Comparison of ENCODE assay signal across 8 cellular contexts in genomic region chr6:36028088-36028886, GRCh38. TPM values are rescaled to one million over a fixed set of nuclear protein-coding genes. Genes with fewer than 3 reads are reported as not detected.
A peak's percentile ranks its signal among the peaks of the same experiment; 100 is the strongest.
DNase-seq lines count a peak whose midpoint lies in the region; ATAC-seq, FAIRE-seq and TF ChIP-seq lines count a peak whose summit lies in the region.

No MANE protein-coding gene starts in this region.

- peak overlapping the region; percentile 99 for H3K4me3 ChIP-seq in BLaER1
- peak overlapping the region; percentile 98 for H3K4me3 ChIP-seq in bronchial epithelial cell (ENCODE audit: low read depth, low read length)
- peak overlapping the region; percentile 89 for H3K4me3 ChIP-seq in kidney epithelial cell (ENCODE audit: low read depth, low read length)

- peaks cover 44% of the 10 kb centered on the region for H4K20me1 ChIP-seq in BLaER1

- H3K4me2 ChIP-seq in BLaER1: peak overlapping the region; percentile 83

- peak; percentile 33 for DNase-seq in T-helper 9 cell
- DNase-seq in bronchial epithelial cell (ENCODE audit: low read depth): peak; percentile 31
- DNase-seq in kidney epithelial cell (ENCODE audit: low read depth): no peak
- peak; percentile 52 for DNase-seq in stimulated activated CD4-positive, alpha-beta T cell treated with anti-CD3 and anti-CD28 coated beads, Interleukin-15, amount 100 ng/mL, for 24 hours
- DNase-seq in OCI-M2 (lab: John Stamatoyannopoulos, UW; ENCODE audit: unreplicated experiment): no peak

- H3K27me3 ChIP-seq in BLaER1 (peaks cover 32% of the 10 kb centered on the region), bronchial epithelial cell (ENCODE audit: control insufficient read depth, insufficient read depth, low read length) (no peaks in the 10 kb centered on the region), kidney epithelial cell (ENCODE audit: control insufficient read depth, insufficient read depth, low read length) (no peaks in the 10 kb centered on the region)

- TF ChIP-seq CTCF in bronchial epithelial cell (IDR thresholded peaks at IDR 0.05; ENCODE audit: insufficient read depth, low read length, severe bottlenecking): no peak
- TF ChIP-seq CTCF in kidney epithelial cell (IDR thresholded peaks at IDR 0.05; ENCODE audit: insufficient read depth, low read length, poor library complexity, severe bottlenecking): no peak

- H3K9me3 ChIP-seq in BLaER1: no peaks in the 10 kb centered on the region

- H3K4me1 ChIP-seq in BLaER1: peaks cover 47% of the 10 kb centered on the region

- no peak for FAIRE-seq in bronchial epithelial cell (lab: Jason Lieb, UNC)

- H3K36me3 ChIP-seq in BLaER1 (peaks cover 2% of the 10 kb centered on the region; the same call in 1 of the 2 replicates), bronchial epithelial cell (ENCODE audit: control insufficient read depth, insufficient read depth, low read length) (no peaks in the 10 kb centered on the region), kidney epithelial cell (ENCODE audit: control insufficient read depth, insufficient read depth, low read length) (no peaks in the 10 kb centered on the region)

- peak overlapping the region; percentile 99 for H3K9ac ChIP-seq in BLaER1

- ATAC-seq in GM19395 (IDR thresholded peaks at IDR 0.05; ENCODE audit: unreplicated experiment) (peak; percentile 26), HG03460 (IDR thresholded peaks at IDR 0.05; ENCODE audit: unreplicated experiment) (peak; percentile 29)

- H3K27ac ChIP-seq in BLaER1: peak overlapping the region; percentile 97

RNA-seq across cellular contexts. Expression of gene MAPK14, which starts 0.7 kb away (rescaled TPM):
- total RNA-seq in bronchial epithelial cell (38.4 and 44.7 TPM in 2 replicates), kidney epithelial cell (33.3 and 35.9 TPM in 2 replicates)

RNA-seq across cellular contexts. Expression of gene SLC26A8, which starts 3.8 kb away (rescaled TPM):
- total RNA-seq in bronchial epithelial cell: not detected in 2 replicates
- not detected in 2 replicates for total RNA-seq in kidney epithelial cell

Comparison
In these comparisons a context has a peak if more than half of its experiments do, and no peak if none do; other contexts are left out.
1. DNase-seq: peak in T-helper 9 cell (single experiment), bronchial epithelial cell (single experiment) and stimulated activated CD4-positive, alpha-beta T cell treated with anti-CD3 and anti-CD28 coated beads, Interleukin-15, amount 100 ng/mL, for 24 hours (single experiment); none in kidney epithelial cell (single experiment) and OCI-M2 (single experiment).
2. Peak in every context shown above with its lines, with median percentiles within 50 percentile points of each other: H3K4me3 ChIP-seq.